15 cellular contexts compared by ENCODE assay signal in the genomic region with DNA sequence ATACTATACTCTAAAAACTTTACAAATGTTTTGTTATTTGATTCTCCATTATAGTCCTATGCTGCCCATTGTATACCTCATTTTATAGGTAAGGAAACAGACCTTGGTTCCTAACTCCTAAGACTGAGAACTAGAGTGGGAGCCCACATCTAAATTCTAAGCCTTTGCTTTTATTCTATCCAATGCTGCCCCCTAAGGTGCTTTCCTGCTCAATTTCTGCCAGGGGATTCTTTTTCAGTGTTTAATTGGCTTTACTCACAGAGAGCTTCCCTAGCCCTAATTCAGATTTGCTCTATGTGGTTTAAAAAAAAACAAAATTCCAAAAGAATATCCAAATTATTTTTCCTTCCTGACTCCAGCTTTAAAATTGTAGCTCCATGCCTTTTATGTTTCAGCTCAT.
DNase-seq lines count a peak whose midpoint lies in the region; ATAC-seq and TF ChIP-seq lines count a peak whose summit lies in the region.
"Had no signal": no experiment of that assay in that cellular context is flagged by ENCODE, and none has a peak within 500 bp of the region (broad histone marks: within the 10 kb centered on the region; RNA-seq: fewer than 3 reads in every experiment).

No MANE protein-coding gene starts in this region.

- H3K9me3 Mint-ChIP-seq in activated T-cell treated with anti-CD3 and anti-CD28 coated beads, Interleukin-2, amount 50 U/mL, for 24 hours, result no peaks in the 10 kb centered on the region

- no peaks in the 10 kb centered on the region for H3K36me3 Mint-ChIP-seq in activated T-cell treated with anti-CD3 and anti-CD28 coated beads, Interleukin-2, amount 50 U/mL, for 24 hours (ENCODE audit: low read depth)
- H3K36me3 Mint-ChIP-seq: activated naive CD8-positive, alpha-beta T cell had no signal

- H3K4me3 ChIP-seq in epithelial cell of proximal tubule (ENCODE audit: low read depth, low read length), result no peak overlapping the region
- H3K4me3 ChIP-seq: esophagus muscularis mucosa, SJSA1 had no signal

- DNase-seq in NCI-H2171 treated with DMSO at 0.1 percent for 48 hours (lab: John Stamatoyannopoulos, UW) (peak; percentile 24), NCI-H2171 (lab: John Stamatoyannopoulos, UW) (no peak), NCI-H2227 treated with DMSO at 0.1 percent for 48 hours (lab: John Stamatoyannopoulos, UW) (peak; percentile 4), epithelial cell of proximal tubule (ENCODE audit: low read depth) (no peak), renal cortical epithelial cell (ENCODE audit: low read depth) (peak; percentile 21), GM10266 (ENCODE audit: extremely low spot score) (no peak)
- no peak for DNase-seq in activated T-cell treated with anti-CD3 and anti-CD28 coated beads, Interleukin-2, amount 50 U/mL, for 24 hours
- DNase-seq: activated CD8-positive, alpha-beta memory T cell treated with anti-CD3 and anti-CD28 coated beads, Interleukin-2, amount 50 U/mL, for 4 hours; cerebellar nuclear complex; mesenchymal stem cell; NK-92 treated with Interleukin-12 subunit alpha and Interleukin-12 subunit beta, amount 100 ng/mL, for 24 hours had no signal

- no peak overlapping the region for H3K4me3 Mint-ChIP-seq in activated T-cell treated with anti-CD3 and anti-CD28 coated beads, Interleukin-2, amount 50 U/mL, for 24 hours
- H3K4me3 Mint-ChIP-seq: activated naive CD8-positive, alpha-beta T cell had no signal

- ATAC-seq in GM19035 (IDR thresholded peaks at IDR 0.05; ENCODE audit: unreplicated experiment), result no peak

- TF ChIP-seq CTCF in epithelial cell of proximal tubule (conservative IDR thresholded peaks at IDR 0.05; ENCODE audit: low read depth, low read length), result peak; percentile 45
- no peak for TF ChIP-seq CTCF in GM10266 (IDR thresholded peaks at IDR 0.05; ENCODE audit: control insufficient read depth, insufficient read depth, low read depth, missing control alignments)

- H3K4me1 Mint-ChIP-seq in activated T-cell treated with anti-CD3 and anti-CD28 coated beads, Interleukin-2, amount 50 U/mL, for 24 hours (ENCODE audit: low read depth), result no peaks in the 10 kb centered on the region

- H3K27ac Mint-ChIP-seq in activated T-cell treated with anti-CD3 and anti-CD28 coated beads, Interleukin-2, amount 50 U/mL, for 24 hours, result no peak overlapping the region
- H3K27ac Mint-ChIP-seq: activated naive CD8-positive, alpha-beta T cell had no signal

- H3K27me3 Mint-ChIP-seq in activated T-cell treated with anti-CD3 and anti-CD28 coated beads, Interleukin-2, amount 50 U/mL, for 24 hours, result no peaks in the 10 kb centered on the region
- H3K27me3 Mint-ChIP-seq: activated naive CD8-positive, alpha-beta T cell had no signal

Comparison
In these comparisons a context has a peak if more than half of its experiments do, and no peak if none do; other contexts are left out.
1. DNase-seq: peak in NCI-H2171 treated with DMSO at 0.1 percent for 48 hours (single experiment), NCI-H2227 treated with DMSO at 0.1 percent for 48 hours (single experiment) and renal cortical epithelial cell (single experiment); none in NCI-H2171 (single experiment), epithelial cell of proximal tubule (single experiment), GM10266 (single experiment) and activated T-cell treated with anti-CD3 and anti-CD28 coated beads, Interleukin-2, amount 50 U/mL, for 24 hours (single experiment).